Comparison of ENCODE assay signal across 1 cellular context in the genomic region with DNA sequence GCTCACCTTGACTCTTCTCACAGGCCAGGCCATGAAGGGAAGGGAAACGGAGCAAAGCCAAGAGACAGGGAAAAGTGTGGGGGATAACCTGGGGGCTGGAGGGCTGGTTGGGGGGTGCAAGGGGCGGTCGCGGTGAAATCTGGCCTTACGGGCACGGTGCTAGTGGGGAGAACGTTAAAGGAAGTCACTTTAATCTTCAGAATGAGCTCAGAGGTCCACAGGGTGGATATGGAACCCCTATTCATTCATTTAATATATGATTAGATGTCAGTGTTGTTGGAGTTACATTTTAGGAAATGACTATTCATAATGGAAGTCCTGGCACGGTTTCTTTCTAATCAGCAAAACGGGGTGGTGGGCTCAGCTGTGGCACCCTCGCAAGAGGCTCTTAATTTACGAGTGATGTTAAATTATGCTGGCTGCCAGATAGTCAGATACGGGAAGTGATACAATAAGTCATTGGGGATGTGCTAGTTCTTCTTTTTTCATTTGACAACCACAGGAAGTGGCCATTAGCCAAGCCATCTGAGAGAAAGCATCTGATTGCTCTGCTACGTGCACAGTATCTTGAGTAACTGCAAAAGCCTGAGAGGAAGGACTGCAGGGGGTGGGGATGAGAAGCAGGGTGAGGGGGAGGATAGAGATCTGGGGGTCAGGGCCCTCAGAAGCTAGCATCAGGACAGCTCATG.
TF ChIP-seq lines count a peak whose summit lies in the region.

No MANE protein-coding gene starts in this region.

TF ChIP-seq in GM23338, 12 proteins besides CTCF, POLR2A, EP300 and RAD21 (continued from another document):
- no peak for TF ChIP-seq REST (IDR thresholded peaks at IDR 0.05; ENCODE audit: unreplicated experiment)
- TF ChIP-seq ZNF462 (CRISPR knock-in tag; IDR thresholded peaks at IDR 0.05), result no peak
- TF ChIP-seq STAT1 (IDR thresholded peaks at IDR 0.05; ENCODE audit: unreplicated experiment), result no peak
